ENCODE assay signal across 13 cellular contexts in the genomic region with DNA sequence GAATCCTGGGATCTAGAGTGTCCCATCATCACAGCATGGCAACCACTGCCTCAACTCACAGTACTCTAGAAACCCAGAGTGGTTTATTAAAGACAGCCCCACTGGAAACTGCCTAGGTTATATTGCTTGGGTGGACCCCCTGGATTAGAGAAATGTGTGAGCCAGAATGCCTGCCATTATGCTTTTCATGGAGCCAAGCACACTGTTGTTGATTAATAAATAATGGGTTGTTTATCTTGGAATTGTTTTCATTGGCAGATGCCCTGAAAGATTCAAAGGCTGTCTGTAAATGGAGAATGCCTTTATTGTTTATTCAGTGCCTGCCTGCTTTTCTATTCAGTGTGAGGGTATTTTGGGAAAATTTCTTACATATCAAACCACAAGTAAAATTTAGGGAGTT. TPM values are rescaled to one million over a fixed set of nuclear protein-coding genes. Genes with fewer than 3 reads are reported as not detected.
DNase-seq lines count a peak whose midpoint lies in the region; ATAC-seq and TF ChIP-seq lines count a peak whose summit lies in the region.
"Had no signal": no experiment of that assay in that cellular context is flagged by ENCODE, and none has a peak within 500 bp of the region (broad histone marks: within the 10 kb centered on the region; RNA-seq: fewer than 3 reads in every experiment).

No MANE protein-coding gene starts in this region.

- ATAC-seq in GM23338 (no peak), GM18502 (IDR thresholded peaks at IDR 0.05; ENCODE audit: poor library complexity, unreplicated experiment) (no peak)
- ATAC-seq: GM12878; stimulated activated effector memory CD8-positive, alpha-beta T cell treated with anti-CD3 and anti-CD28 coated beads, Interleukin-12 subunit alpha, Interleukin-12 subunit beta, amount 100 ng/mL, for 72 hours had no signal

- peaks cover 61% of the 10 kb centered on the region for H3K79me2 ChIP-seq in GM23338 (replicated peaks; ENCODE audit: insufficient read depth)

- no peaks in the 10 kb centered on the region for H3K9me2 ChIP-seq in GM23338 (ENCODE audit: insufficient read depth)

- no peak overlapping the region for H2AFZ ChIP-seq in GM23338

- intact Hi-C loops in stomach (cut with DNase I; ENCODE audit: low total_unique reads), result no loop called here

- no peak for TF ChIP-seq POLR2A in stomach (IDR thresholded peaks at IDR 0.05)

- H3K36me3 Mint-ChIP-seq in GM23338 (ENCODE audit: low read depth) (peaks cover 7% of the 10 kb centered on the region; the same call in 2 of the 3 replicates), progenitor cell of endocrine pancreas (ENCODE audit: insufficient read depth) (peaks cover 6% of the 10 kb centered on the region)
- H3K36me3 Mint-ChIP-seq: memory B cell; stimulated activated effector memory CD8-positive, alpha-beta T cell treated with anti-CD3 and anti-CD28 coated beads, Interleukin-12 subunit alpha, Interleukin-12 subunit beta, amount 100 ng/mL, for 72 hours had no signal

- DNase-seq in GM23338 (ENCODE audit: low spot score) (no peak), RPMI7951 (ENCODE audit: low read depth) (peak; percentile 7), foreskin melanocyte (peak; percentile 80), progenitor cell of endocrine pancreas (ENCODE audit: low spot score, unreplicated experiment) (no peak), stomach (no peak), activated T-cell treated with anti-CD3 and anti-CD28 coated beads for 4 hours (no peak)
- DNase-seq: NCI-H524 treated with DMSO at 0.1 percent for 48 hours had no signal

- H3K4me3 Mint-ChIP-seq in GM23338, result no peak overlapping the region
- H3K4me3 Mint-ChIP-seq in progenitor cell of endocrine pancreas (ENCODE audit: low read depth), result no peak overlapping the region
- H3K4me3 Mint-ChIP-seq: memory B cell; neural crest cell; stimulated activated effector memory CD8-positive, alpha-beta T cell treated with anti-CD3 and anti-CD28 coated beads, Interleukin-12 subunit alpha, Interleukin-12 subunit beta, amount 100 ng/mL, for 72 hours had no signal

- no peaks in the 10 kb centered on the region for H3K27me3 ChIP-seq in GM23338 (ENCODE audit: insufficient read depth)
- H3K27me3 ChIP-seq in stomach, result no peaks in the 10 kb centered on the region
- H3K27me3 ChIP-seq: BLaER1 had no signal

- no peak overlapping the region for H3K27ac ChIP-seq in GM23338 (ENCODE audit: low read depth)
- H3K27ac ChIP-seq in stomach, result no peak overlapping the region
- H3K27ac ChIP-seq: BLaER1 had no signal

- H4K20me1 ChIP-seq in GM23338 (replicated peaks; ENCODE audit: insufficient read depth), result no peaks in the 10 kb centered on the region
- H4K20me1 ChIP-seq: BLaER1 had no signal

- peak overlapping the region; percentile 60; the same call in 1 of the 2 replicates for H3K27ac Mint-ChIP-seq in GM23338
- H3K27ac Mint-ChIP-seq in progenitor cell of endocrine pancreas, result peak overlapping the region; percentile 56
- H3K27ac Mint-ChIP-seq: memory B cell; stimulated activated effector memory CD8-positive, alpha-beta T cell treated with anti-CD3 and anti-CD28 coated beads, Interleukin-12 subunit alpha, Interleukin-12 subunit beta, amount 100 ng/mL, for 72 hours had no signal

- no peak overlapping the region for H3K4me3 ChIP-seq in GM23338
- H3K4me3 ChIP-seq in stomach, result no peak overlapping the region
- H3K4me3 ChIP-seq: BLaER1, GM12878 had no signal

- peaks cover 4% of the 10 kb centered on the region for H3K27me3 Mint-ChIP-seq in GM23338 (ENCODE audit: insufficient read depth, low read depth, poor library complexity)
- no peaks in the 10 kb centered on the region for H3K27me3 Mint-ChIP-seq in progenitor cell of endocrine pancreas
- H3K27me3 Mint-ChIP-seq: memory B cell had no signal

- H3K4me1 Mint-ChIP-seq in GM23338, result peaks cover 69% of the 10 kb centered on the region
- peaks cover 34% of the 10 kb centered on the region for H3K4me1 Mint-ChIP-seq in progenitor cell of endocrine pancreas (ENCODE audit: low read depth)
- H3K4me1 Mint-ChIP-seq: memory B cell; stimulated activated effector memory CD8-positive, alpha-beta T cell treated with anti-CD3 and anti-CD28 coated beads, Interleukin-12 subunit alpha, Interleukin-12 subunit beta, amount 100 ng/mL, for 72 hours had no signal

- peaks cover 60% of the 10 kb centered on the region for H3K4me1 ChIP-seq in GM23338 (ENCODE audit: insufficient read depth)
- H3K4me1 ChIP-seq in stomach, result peaks cover 5 to 55% (median 28%) of the 10 kb centered on the region in 4 donors
- H3K4me1 ChIP-seq: BLaER1 had no signal

- H3K9me3 Mint-ChIP-seq in GM23338 (no peaks in the 10 kb centered on the region; the same call in 2 of the 3 replicates), progenitor cell of endocrine pancreas (ENCODE audit: low read depth) (peaks cover 5% of the 10 kb centered on the region)
- H3K9me3 Mint-ChIP-seq: neural crest cell had no signal

- H3K36me3 ChIP-seq in GM23338 (ENCODE audit: insufficient read depth), result no peaks in the 10 kb centered on the region
- H3K36me3 ChIP-seq in stomach, result peaks cover 0 to 7% (median 0%) of the 10 kb centered on the region in 4 donors
- H3K36me3 ChIP-seq: BLaER1 had no signal

- TF ChIP-seq CTCF in GM23338 (conservative IDR thresholded peaks at IDR 0.05; ENCODE audit: low read depth in 2 of 2) (no peak), progenitor cell of endocrine pancreas (IDR thresholded peaks at IDR 0.05; ENCODE audit: unreplicated experiment) (no peak), stomach (IDR thresholded peaks at IDR 0.05) (no peak)

- H3F3A ChIP-seq in GM23338 (replicated peaks; ENCODE audit: low read depth), result no peaks in the 10 kb centered on the region; the same call in 1 of the 2 replicates

- 0 out of 2 replicates have a peak overlapping the region, but pooled peaks have one; percentile 28 for H3K4me2 ChIP-seq in GM23338
- H3K4me2 ChIP-seq: BLaER1 had no signal

- TF ChIP-seq EP300 in stomach (IDR thresholded peaks at IDR 0.05), result no peak

- H3K9me3 ChIP-seq in stomach, result no peaks in the 10 kb centered on the region

TF ChIP-seq in GM23338, 12 proteins besides CTCF, POLR2A, EP300 and RAD21 (continues in another document):
- TF ChIP-seq JUNB (IDR thresholded peaks at IDR 0.05; ENCODE audit: unreplicated experiment) (no peak), CREB1 (CRISPR knock-in tag; IDR thresholded peaks at IDR 0.05; ENCODE audit: low read depth) (no peak), EZH2 (IDR thresholded peaks at IDR 0.05; ENCODE audit: low read depth, unreplicated experiment) (no peak), STAT1 (IDR thresholded peaks at IDR 0.05; ENCODE audit: unreplicated experiment) (no peak), ZNF331 (CRISPR knock-in tag; IDR thresholded peaks at IDR 0.05; ENCODE audit: low read depth) (no peak), NANOG (IDR thresholded peaks at IDR 0.05; ENCODE audit: borderline replicate concordance) (no peak), EZH2phosphoT487 (IDR thresholded peaks at IDR 0.05; ENCODE audit: unreplicated experiment) (no peak)
- TF ChIP-seq, protein P1, sequence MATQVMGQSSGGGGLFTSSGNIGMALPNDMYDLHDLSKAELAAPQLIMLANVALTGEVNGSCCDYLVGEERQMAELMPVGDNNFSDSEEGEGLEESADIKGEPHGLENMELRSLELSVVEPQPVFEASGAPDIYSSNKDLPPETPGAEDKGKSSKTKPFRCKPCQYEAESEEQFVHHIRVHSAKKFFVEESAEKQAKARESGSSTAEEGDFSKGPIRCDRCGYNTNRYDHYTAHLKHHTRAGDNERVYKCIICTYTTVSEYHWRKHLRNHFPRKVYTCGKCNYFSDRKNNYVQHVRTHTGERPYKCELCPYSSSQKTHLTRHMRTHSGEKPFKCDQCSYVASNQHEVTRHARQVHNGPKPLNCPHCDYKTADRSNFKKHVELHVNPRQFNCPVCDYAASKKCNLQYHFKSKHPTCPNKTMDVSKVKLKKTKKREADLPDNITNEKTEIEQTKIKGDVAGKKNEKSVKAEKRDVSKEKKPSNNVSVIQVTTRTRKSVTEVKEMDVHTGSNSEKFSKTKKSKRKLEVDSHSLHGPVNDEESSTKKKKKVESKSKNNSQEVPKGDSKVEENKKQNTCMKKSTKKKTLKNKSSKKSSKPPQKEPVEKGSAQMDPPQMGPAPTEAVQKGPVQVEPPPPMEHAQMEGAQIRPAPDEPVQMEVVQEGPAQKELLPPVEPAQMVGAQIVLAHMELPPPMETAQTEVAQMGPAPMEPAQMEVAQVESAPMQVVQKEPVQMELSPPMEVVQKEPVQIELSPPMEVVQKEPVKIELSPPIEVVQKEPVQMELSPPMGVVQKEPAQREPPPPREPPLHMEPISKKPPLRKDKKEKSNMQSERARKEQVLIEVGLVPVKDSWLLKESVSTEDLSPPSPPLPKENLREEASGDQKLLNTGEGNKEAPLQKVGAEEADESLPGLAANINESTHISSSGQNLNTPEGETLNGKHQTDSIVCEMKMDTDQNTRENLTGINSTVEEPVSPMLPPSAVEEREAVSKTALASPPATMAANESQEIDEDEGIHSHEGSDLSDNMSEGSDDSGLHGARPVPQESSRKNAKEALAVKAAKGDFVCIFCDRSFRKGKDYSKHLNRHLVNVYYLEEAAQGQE (IDR thresholded peaks at IDR 0.05; ENCODE audit: unreplicated experiment), result no peak

RNA-seq across cellular contexts. Expression of gene GNAI1, which starts 52.1 kb away (rescaled TPM):
- total RNA-seq in GM23338 (2014; rRNA removed; shearing (Covaris generic)), result 26.8 and 31.3 TPM in 2 replicates
- 35.2 and 36.9 TPM in 2 replicates for polyA plus RNA-seq in GM23338 (2016; fragmentation: Nextera tagmentation; extraction: Ambion mirVana)
- 2.8 and 5.0 TPM in 2 replicates for total RNA-seq in RPMI7951 (2014; rRNA removed; shearing (Covaris generic))
- total RNA-seq in progenitor cell of endocrine pancreas, result 49.7 and 50.8 TPM in 2 replicates
- total RNA-seq in stomach, result 10 to 100 TPM in 4 of 5 donors, 1 to 10 TPM in 1; 2.6 to 62.4 (median 49.0) TPM
- 10 to 100 TPM; 13.3 to 18.5 (median 16.5) TPM for polyA plus RNA-seq in stomach
- total RNA-seq: GM12878 had no signal
- polyA plus RNA-seq: GM12878 had no signal

Comparison
In these comparisons a context has a peak if more than half of its experiments do, and no peak if none do; other contexts are left out.
1. DNase-seq: peak in RPMI7951 (single experiment) and foreskin melanocyte (single experiment); none in GM23338 (single experiment), progenitor cell of endocrine pancreas (single experiment), stomach (single experiment) and activated T-cell treated with anti-CD3 and anti-CD28 coated beads for 4 hours (single experiment).